In genomic region chr11:45576461-45577215, GRCh38 we compare ENCODE assay signal across 20 cellular contexts.
DNase-seq lines count a peak whose midpoint lies in the region; ATAC-seq, FAIRE-seq and TF ChIP-seq lines count a peak whose summit lies in the region.
"Had no signal": no experiment of that assay in that cellular context is flagged by ENCODE, and none has a peak within 500 bp of the region (broad histone marks: within the 10 kb centered on the region; RNA-seq: fewer than 3 reads in every experiment).

No MANE protein-coding gene starts in this region.

- no peaks in the 10 kb centered on the region for H3K36me3 ChIP-seq in MG63
- H3K36me3 ChIP-seq: SJSA1 had no signal

- H3K4me3 Mint-ChIP-seq in activated CD8-positive, alpha-beta memory T cell treated with anti-CD3 and anti-CD28 coated beads, Interleukin-2, amount 10 ng/mL, durations not matched to agents 7 days and 5 days = no peak overlapping the region
- H3K4me3 Mint-ChIP-seq: CD4-positive, CD25-positive, alpha-beta regulatory T cell had no signal

- peaks cover 11% of the 10 kb centered on the region for H3K27me3 Mint-ChIP-seq in activated CD8-positive, alpha-beta memory T cell treated with anti-CD3 and anti-CD28 coated beads, Interleukin-2, amount 10 ng/mL, durations not matched to agents 7 days and 5 days

- no peak overlapping the region for H3K27ac Mint-ChIP-seq in activated CD8-positive, alpha-beta memory T cell treated with anti-CD3 and anti-CD28 coated beads, Interleukin-2, amount 10 ng/mL, durations not matched to agents 7 days and 5 days
- H3K27ac Mint-ChIP-seq: CD4-positive, CD25-positive, alpha-beta regulatory T cell had no signal

- ATAC-seq in GM18909 (IDR thresholded peaks at IDR 0.05; ENCODE audit: poor library complexity, unreplicated experiment) = no peak
- ATAC-seq in activated CD8-positive, alpha-beta memory T cell treated with anti-CD3 and anti-CD28 coated beads, Interleukin-2, amount 10 ng/mL, durations not matched to agents 7 days and 5 days = no peak
- ATAC-seq: Panc1 had no signal

- H3K4me1 Mint-ChIP-seq in activated CD8-positive, alpha-beta memory T cell treated with anti-CD3 and anti-CD28 coated beads, Interleukin-2, amount 10 ng/mL, durations not matched to agents 7 days and 5 days = no peaks in the 10 kb centered on the region
- H3K4me1 Mint-ChIP-seq: CD4-positive, CD25-positive, alpha-beta regulatory T cell had no signal

- FAIRE-seq in urothelium cell line (lab: Jason Lieb, UNC) = peak; percentile 50
- FAIRE-seq: GM12891, GM19239 had no signal

- CTCF ChIA-PET in activated CD8-positive, alpha-beta memory T cell treated with anti-CD3 and anti-CD28 coated beads, Interleukin-2, amount 10 ng/mL, durations not matched to agents 7 days and 5 days (lab: Charles Lee) = interaction anchor here (1.5 kb wide), 1 partner anchor 205 kb away, joined by 3 read pairs; no protein-coding TSS in a partner anchor

- DNase-seq in Daoy (ENCODE audit: low read depth) = peak; percentile 32
- peak; percentile 47 for DNase-seq in MG63
- peak; percentile 36 for DNase-seq in fibroblast of mammary gland (ENCODE audit: low read depth)
- DNase-seq in urothelium cell line (ENCODE audit: low spot score) = no peak
- DNase-seq in NK-92 (lab: John Stamatoyannopoulos, UW; ENCODE audit: unreplicated experiment) = no peak
- no peak for DNase-seq in activated CD8-positive, alpha-beta memory T cell treated with anti-CD3 and anti-CD28 coated beads, Interleukin-2, amount 10 ng/mL, durations not matched to agents 7 days and 5 days
- DNase-seq: CD4-positive, CD25-positive, alpha-beta regulatory T cell; DMS79; Kasumi-1; NCI-H1092; NCI-H1436; NCI-H187 treated with DMSO at 0.1 percent for 48 hours; NCI-H2107; NK-92 treated with Interleukin-12 subunit alpha and Interleukin-12 subunit beta, amount 100 ng/mL, for 24 hours; T-helper 1 cell had no signal

- H3K4me3 ChIP-seq in MG63 (no peak overlapping the region), fibroblast of mammary gland (ENCODE audit: control insufficient read depth, low read depth, low read length) (no peak overlapping the region)
- H3K4me3 ChIP-seq: SJSA1 had no signal

- no peaks in the 10 kb centered on the region for H3K9me3 Mint-ChIP-seq in activated CD8-positive, alpha-beta memory T cell treated with anti-CD3 and anti-CD28 coated beads, Interleukin-2, amount 10 ng/mL, durations not matched to agents 7 days and 5 days (ENCODE audit: low read depth)
- H3K9me3 Mint-ChIP-seq: CD4-positive, CD25-positive, alpha-beta regulatory T cell had no signal

- no peaks in the 10 kb centered on the region for H3K36me3 Mint-ChIP-seq in activated CD8-positive, alpha-beta memory T cell treated with anti-CD3 and anti-CD28 coated beads, Interleukin-2, amount 10 ng/mL, durations not matched to agents 7 days and 5 days
- H3K36me3 Mint-ChIP-seq: CD4-positive, CD25-positive, alpha-beta regulatory T cell had no signal

- H3K27me3 ChIP-seq in MG63 = 0 out of 2 replicates have a peak, but pooled peaks cover 3% of the 10 kb centered on the region

- H3K9me3 ChIP-seq in MG63 = no peaks in the 10 kb centered on the region
- H3K9me3 ChIP-seq: SJSA1 had no signal

- TF ChIP-seq CTCF in fibroblast of mammary gland (conservative IDR thresholded peaks at IDR 0.05; ENCODE audit: control insufficient read depth, insufficient read depth, low read depth, low read length) = no peak

Comparison
In these comparisons a context has a peak if more than half of its experiments do, and no peak if none do; other contexts are left out.
1. DNase-seq: peak in Daoy (single experiment), MG63 (single experiment) and fibroblast of mammary gland (single experiment); none in urothelium cell line (single experiment), NK-92 (single experiment) and activated CD8-positive, alpha-beta memory T cell treated with anti-CD3 and anti-CD28 coated beads, Interleukin-2, amount 10 ng/mL, durations not matched to agents 7 days and 5 days (single experiment).